In the genomic region with DNA sequence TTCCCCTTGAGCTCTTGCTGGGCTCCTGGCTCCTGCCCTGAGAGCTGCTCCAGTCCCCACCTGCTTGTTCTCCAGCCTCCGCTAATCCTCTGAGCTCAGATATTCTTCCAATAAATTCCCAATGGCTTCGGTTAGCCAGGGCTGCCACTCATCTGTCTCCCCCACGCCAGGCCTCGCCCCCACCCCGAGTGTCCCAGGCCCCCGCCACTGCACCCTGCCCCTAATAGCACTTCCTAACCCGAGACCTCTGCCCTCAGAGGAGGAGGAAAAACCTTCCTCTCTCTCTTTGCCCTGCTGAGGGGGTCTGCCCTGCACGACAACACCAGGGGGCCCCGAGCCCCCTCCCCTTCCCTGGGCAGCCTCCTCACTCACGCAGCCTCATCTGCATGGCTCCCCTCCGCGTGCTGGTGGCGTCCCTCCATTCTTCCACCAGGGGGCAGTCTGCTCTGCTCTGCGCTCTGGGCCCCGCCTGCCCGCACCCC, we compare ENCODE assay signal across 6 cellular contexts. TPM values are rescaled to one million over a fixed set of nuclear protein-coding genes. Genes with fewer than 3 reads are reported as not detected.
DNase-seq lines count a peak whose midpoint lies in the region; ATAC-seq and TF ChIP-seq lines count a peak whose summit lies in the region.

No MANE protein-coding gene starts in this region.

- 6% methylated on average over 13 of the region's 16 CpGs for WGBS in SK-N-SH (ENCODE audit: low lambda C conversion rate)

- CTCF ChIA-PET in SK-N-SH (lab: Yijun Ruan, JAX): interaction anchor here (0.6 to 3.7 kb wide), 26 partner anchors 9 to 311 kb away, joined by 3 to 24 read pairs (median 4); a partner anchor contains a TSS

- H4K20me1 ChIP-seq in SK-N-SH (ENCODE audit: insufficient read depth): no peaks in the 10 kb centered on the region

- H3F3A ChIP-seq in SK-N-SH (replicated peaks; ENCODE audit: insufficient read depth): peaks cover 2% of the 10 kb centered on the region

- peak; percentile 33; the same call in 1 of the 2 replicates for TF ChIP-seq RAD21 in SK-N-SH (IDR thresholded peaks at IDR 0.05; ENCODE audit: low read length)

- peak; percentile 96 for DNase-seq in SK-N-SH
- peak; percentile 57 for DNase-seq in stimulated activated CD4-positive, alpha-beta T cell treated with anti-CD3 and anti-CD28 coated beads, Interleukin-4, amount 100 ng/mL, for 24 hours
- no peak for DNase-seq in middle frontal gyrus (ENCODE audit: extremely low spot score, low spot score)

- no peaks in the 10 kb centered on the region; the same call in 1 of the 2 replicates for H3K27me3 ChIP-seq in SK-N-SH (ENCODE audit: insufficient read depth)

- H3K27ac ChIP-seq in SK-N-SH (ENCODE audit: low read depth in 2 of 2, low read length in 1 of 2): no peak overlapping the region; a peak in 1 of 4 replicates

- H3K4me2 ChIP-seq in SK-N-SH: no peak overlapping the region

- no peak for TF ChIP-seq EP300 in SK-N-SH (IDR thresholded peaks at IDR 0.05; ENCODE audit: borderline replicate concordance in 1 of 2, low read depth in 1 of 2, low read length in 1 of 2)

- POLR2A ChIA-PET in SK-N-SH (lab: Yijun Ruan, JAX): no interaction called here

- H3K9me2 ChIP-seq in SK-N-SH: no peaks in the 10 kb centered on the region

- ATAC-seq in esophagus mucosa: peak; percentile 45
- ATAC-seq in GM19467 (IDR thresholded peaks at IDR 0.05; ENCODE audit: unreplicated experiment): no peak

- H3K79me2 ChIP-seq in SK-N-SH (ENCODE audit: insufficient read depth): no peaks in the 10 kb centered on the region

- H3K4me3 ChIP-seq in SK-N-SH (ENCODE audit: low read depth in 2 of 2, low read length in 1 of 2): peak overlapping the region in 1 of 2 experiments; percentile 25; a peak in 1 of 4 replicates

- no peak overlapping the region for H2AFZ ChIP-seq in SK-N-SH (ENCODE audit: low read depth)

- no peaks in the 10 kb centered on the region for H3K9me3 ChIP-seq in SK-N-SH

- H3K36me3 ChIP-seq in SK-N-SH (replicated peaks in 1 of 2; ENCODE audit: control insufficient read depth in 1 of 2, insufficient read depth in 2 of 2, low read length in 1 of 2): no peaks in the 10 kb centered on the region

- no peak overlapping the region for H3K9ac ChIP-seq in SK-N-SH

- H3K4me1 ChIP-seq in SK-N-SH (ENCODE audit: control insufficient read depth in 1 of 2, insufficient read depth in 2 of 2, low read depth in 1 of 2, low read length in 1 of 2): peaks cover 0 to 3% of the 10 kb centered on the region in 2 experiments; a peak in 1 of 4 replicates

- TF ChIP-seq CTCF in GM12874 (IDR thresholded peaks at IDR 0.05; ENCODE audit: insufficient read depth, low read depth, low read length) (peak; percentile 80), SK-N-SH (IDR thresholded peaks at IDR 0.05) (peak; percentile 61)

TF ChIP-seq in SK-N-SH, 30 proteins besides CTCF, POLR2A, EP300 and RAD21:
- 0 out of 2 replicates have a peak, but pooled peaks have one; percentile 13 for TF ChIP-seq SMC3 (IDR thresholded peaks at IDR 0.05; ENCODE audit: low read depth, low read length)
- TF ChIP-seq, protein P1, sequence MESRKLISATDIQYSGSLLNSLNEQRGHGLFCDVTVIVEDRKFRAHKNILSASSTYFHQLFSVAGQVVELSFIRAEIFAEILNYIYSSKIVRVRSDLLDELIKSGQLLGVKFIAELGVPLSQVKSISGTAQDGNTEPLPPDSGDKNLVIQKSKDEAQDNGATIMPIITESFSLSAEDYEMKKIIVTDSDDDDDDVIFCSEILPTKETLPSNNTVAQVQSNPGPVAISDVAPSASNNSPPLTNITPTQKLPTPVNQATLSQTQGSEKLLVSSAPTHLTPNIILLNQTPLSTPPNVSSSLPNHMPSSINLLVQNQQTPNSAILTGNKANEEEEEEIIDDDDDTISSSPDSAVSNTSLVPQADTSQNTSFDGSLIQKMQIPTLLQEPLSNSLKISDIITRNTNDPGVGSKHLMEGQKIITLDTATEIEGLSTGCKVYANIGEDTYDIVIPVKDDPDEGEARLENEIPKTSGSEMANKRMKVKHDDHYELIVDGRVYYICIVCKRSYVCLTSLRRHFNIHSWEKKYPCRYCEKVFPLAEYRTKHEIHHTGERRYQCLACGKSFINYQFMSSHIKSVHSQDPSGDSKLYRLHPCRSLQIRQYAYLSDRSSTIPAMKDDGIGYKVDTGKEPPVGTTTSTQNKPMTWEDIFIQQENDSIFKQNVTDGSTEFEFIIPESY (IDR thresholded peaks at IDR 0.05; ENCODE audit: borderline replicate concordance, low read depth): no peak

RNA-seq across cellular contexts. Expression of a gene that starts 5.4 kb away (rescaled TPM):
- 0.08 TPM in 1 of 2 replicates, not detected in the other for polyA plus RNA-seq in SK-N-SH (2012; rRNA removed)
- polyA plus RNA-seq in SK-N-SH (2012; cell fraction: cytosol; rRNA removed): not detected in 2 replicates
- 0.04 and 0.06 TPM in 2 replicates for polyA plus RNA-seq in SK-N-SH (2012; cell fraction: nucleus; rRNA removed)
- not detected for total RNA-seq in esophagus mucosa

RNA-seq across cellular contexts. Expression of a gene that starts 11.7 kb away (rescaled TPM):
- polyA plus RNA-seq in SK-N-SH (2012; rRNA removed): not detected in 2 replicates
- polyA plus RNA-seq in SK-N-SH (2012; cell fraction: cytosol; rRNA removed): not detected in 2 replicates
- 0.02 TPM in 1 of 2 replicates, not detected in the other for polyA plus RNA-seq in SK-N-SH (2012; cell fraction: nucleus; rRNA removed)
- total RNA-seq in esophagus mucosa: not detected

RNA-seq across cellular contexts. Expression of a gene that starts 21.4 kb away (rescaled TPM):
- 112 and 135 TPM in 2 replicates for polyA plus RNA-seq in SK-N-SH (2012; rRNA removed)
- 72.6 and 115 TPM in 2 replicates for polyA plus RNA-seq in SK-N-SH (2012; cell fraction: cytosol; rRNA removed)
- 60.7 and 63.3 TPM in 2 replicates for polyA plus RNA-seq in SK-N-SH (2012; cell fraction: nucleus; rRNA removed)
- 102 TPM for total RNA-seq in esophagus mucosa

RNA-seq across cellular contexts. Expression of a gene that starts 21.4 kb away (rescaled TPM):
- not detected in 2 replicates for polyA plus RNA-seq in SK-N-SH (2012; rRNA removed)
- polyA plus RNA-seq in SK-N-SH (2012; cell fraction: cytosol; rRNA removed): not detected in 2 replicates
- polyA plus RNA-seq in SK-N-SH (2012; cell fraction: nucleus; rRNA removed): not detected in 2 replicates
- 3.8 TPM for total RNA-seq in esophagus mucosa

RNA-seq across cellular contexts. Expression of a gene that starts 26.4 kb away (rescaled TPM):
- polyA plus RNA-seq in SK-N-SH (2012; rRNA removed): 5.3 and 6.8 TPM in 2 replicates
- polyA plus RNA-seq in SK-N-SH (2012; cell fraction: cytosol; rRNA removed): 0.77 and 1.0 TPM in 2 replicates
- polyA plus RNA-seq in SK-N-SH (2012; cell fraction: nucleus; rRNA removed): 53.5 and 54.8 TPM in 2 replicates
- total RNA-seq in esophagus mucosa: not detected
